11 cellular contexts compared by ENCODE assay signal in genomic region chr10:63003816-63004453, GRCh38.
DNase-seq lines count a peak whose midpoint lies in the region; ATAC-seq and TF ChIP-seq lines count a peak whose summit lies in the region.
"Had no signal": no experiment of that assay in that cellular context is flagged by ENCODE, and none has a peak within 500 bp of the region (broad histone marks: within the 10 kb centered on the region; RNA-seq: fewer than 3 reads in every experiment).

No MANE protein-coding gene starts in this region.

- ATAC-seq in heart right ventricle (no peak), right cardiac atrium (no peak), HG03565 (IDR thresholded peaks at IDR 0.05; ENCODE audit: unreplicated experiment) (no peak)

- no peak overlapping the region for H3K27ac ChIP-seq in heart right ventricle
- H3K27ac ChIP-seq in right cardiac atrium (ENCODE audit: low read length): no peak overlapping the region
- no peak overlapping the region for H3K27ac ChIP-seq in OCI-LY1 (ENCODE audit: low read depth, low read length, poor library complexity, severe bottlenecking)
- H3K27ac ChIP-seq: neutrophil had no signal

- DNase-seq in heart right ventricle (no peak), right cardiac atrium (no peak), epithelial cell of proximal tubule (ENCODE audit: low read depth) (no peak), midbrain (lab: John Stamatoyannopoulos, UW) (no peak), NCI-H524 (lab: John Stamatoyannopoulos, UW) (no peak), GDM1 (lab: John Stamatoyannopoulos, UW) (no peak)
- DNase-seq: activated CD4-positive, alpha-beta T cell treated with anti-CD3 and anti-CD28 coated beads, Interleukin-2, amount 50 U/mL, for 48 hours; hippocampal formation had no signal

- H3K9me3 ChIP-seq in heart right ventricle (no peaks in the 10 kb centered on the region), right cardiac atrium (ENCODE audit: control insufficient read depth, low read length) (no peaks in the 10 kb centered on the region), OCI-LY1 (ENCODE audit: low read length) (no peaks in the 10 kb centered on the region)
- H3K9me3 ChIP-seq: neutrophil had no signal

- no peaks in the 10 kb centered on the region for H3K9me2 ChIP-seq in OCI-LY1 (ENCODE audit: low read depth, low read length)

- 56 to 78% methylated on average over 5 of the region's 5 CpGs for WGBS in heart right ventricle, 2 donors
- WGBS in right cardiac atrium: 66% methylated on average over 5 of the region's 5 CpGs

- peaks cover 0 to 18% (median 0%) of the 10 kb centered on the region in 7 donors for H3K27me3 ChIP-seq in heart right ventricle
- no peaks in the 10 kb centered on the region for H3K27me3 ChIP-seq in right cardiac atrium (ENCODE audit: control insufficient read depth, insufficient read depth)
- H3K27me3 ChIP-seq in OCI-LY1 (ENCODE audit: insufficient read depth, low read length): 0 out of 2 replicates have a peak, but pooled peaks cover 6% of the 10 kb centered on the region

- no peaks in the 10 kb centered on the region for H3K36me3 ChIP-seq in heart right ventricle
- no peaks in the 10 kb centered on the region for H3K36me3 ChIP-seq in OCI-LY1 (ENCODE audit: insufficient read depth, low read length)
- H3K36me3 ChIP-seq: neutrophil had no signal

- H3F3A ChIP-seq in OCI-LY1 (ENCODE audit: insufficient read depth, low read length): no peaks in the 10 kb centered on the region

- no peaks in the 10 kb centered on the region for H3K79me2 ChIP-seq in OCI-LY1 (ENCODE audit: insufficient read depth, low read length)

- TF ChIP-seq CTCF in heart right ventricle (IDR thresholded peaks at IDR 0.05): peak in 8 of 9 donors; percentile 9 to 43 (median 30)
- peak; percentile 37; the same call in 1 of the 2 replicates for TF ChIP-seq CTCF in OCI-LY1 (IDR thresholded peaks at IDR 0.05; ENCODE audit: low read length)
- peak; percentile 39 for TF ChIP-seq CTCF in epithelial cell of proximal tubule (conservative IDR thresholded peaks at IDR 0.05; ENCODE audit: low read depth, low read length)

- H3K4me3 ChIP-seq in heart right ventricle (no peak overlapping the region), right cardiac atrium (ENCODE audit: low read length) (no peak overlapping the region), OCI-LY1 (ENCODE audit: low read depth, low read length, poor library complexity, severe bottlenecking) (no peak overlapping the region), epithelial cell of proximal tubule (ENCODE audit: low read depth, low read length) (no peak overlapping the region)

- H4K20me1 ChIP-seq in OCI-LY1 (ENCODE audit: insufficient read depth, low read length): no peaks in the 10 kb centered on the region

- no peak overlapping the region for H2AFZ ChIP-seq in OCI-LY1 (ENCODE audit: low read length)

- H3K4me1 ChIP-seq in heart right ventricle: no peaks in the 10 kb centered on the region
- no peaks in the 10 kb centered on the region for H3K4me1 ChIP-seq in right cardiac atrium (ENCODE audit: control insufficient read depth, insufficient read depth, low read length)
- no peaks in the 10 kb centered on the region for H3K4me1 ChIP-seq in OCI-LY1 (ENCODE audit: insufficient read depth, low read length, severe bottlenecking)

- H3K9ac ChIP-seq in OCI-LY1 (ENCODE audit: low read length): no peak overlapping the region

- H3K4me2 ChIP-seq in OCI-LY1 (ENCODE audit: low read length): no peak overlapping the region

- intact Hi-C loops in heart right ventricle (cut with DNase I): loop anchor here in 6 of 10 donors (5.0 to 10.0 kb wide), 2 partner anchors 151 to 153 kb away; no protein-coding TSS in a partner anchor
- intact Hi-C loops in right cardiac atrium (cut with DNase I): loop anchor here in 1 of 4 donors (10.0 kb wide), 1 partner anchor 151 kb away; no protein-coding TSS in a partner anchor
